16 cellular contexts compared by ENCODE assay signal in the genomic region with DNA sequence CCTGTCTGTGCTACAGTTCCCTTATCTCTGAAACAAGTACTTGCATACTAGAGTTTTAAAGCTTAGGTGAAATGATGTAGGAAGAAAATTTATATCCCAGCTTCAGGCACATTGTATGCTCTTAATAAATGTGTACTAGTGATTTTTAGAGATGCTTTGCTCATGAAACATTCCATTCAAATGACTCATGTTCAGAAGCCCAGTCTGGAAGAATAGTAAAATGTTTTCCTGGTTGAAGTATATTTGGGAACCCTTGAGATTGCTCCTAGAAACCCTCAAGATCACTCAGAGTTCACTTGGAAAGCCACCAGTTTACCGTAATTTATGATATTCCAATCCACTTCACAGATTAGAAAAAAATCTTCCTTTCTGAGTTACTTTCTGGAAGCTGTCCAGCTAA.
"Had no signal": no experiment of that assay in that cellular context is flagged by ENCODE, and none has a peak within 500 bp of the region (broad histone marks: within the 10 kb centered on the region; RNA-seq: fewer than 3 reads in every experiment).

No MANE protein-coding gene starts in this region.

- DNase-seq: activated CD4-positive, alpha-beta T cell treated with anti-CD3 and anti-CD28 coated beads, Interleukin-2, amount 10 ng/mL, durations not matched to agents 7 days and 5 days; activated CD8-positive, alpha-beta memory T cell treated with anti-CD3 and anti-CD28 coated beads for 24 hours; anterior cingulate cortex; dermis blood vessel endothelial cell; islet precursor cell; left ventricle myocardium inferior; mesendoderm; nephron progenitor cell; occipital lobe; right cardiac atrium; small intestine; stimulated activated CD4-positive, alpha-beta T cell treated with anti-CD3 and anti-CD28 coated beads, Interleukin-4, amount 100 ng/mL, for 4 hours; stimulated activated naive CD8-positive, alpha-beta T cell treated with anti-CD3 and anti-CD28 coated beads, Interleukin-15, Interleukin-2, amounts not matched to agents 100 U/mL and 50 U/mL, for 24 hours had no signal

- H3K4me1 Mint-ChIP-seq: activated CD4-positive, alpha-beta T cell treated with anti-CD3 and anti-CD28 coated beads, Interleukin-2, amount 10 ng/mL, durations not matched to agents 7 days and 5 days; nephron progenitor cell had no signal

- H3K4me3 ChIP-seq: breast epithelium, left ventricle myocardium inferior had no signal

- H3K27me3 Mint-ChIP-seq: activated CD4-positive, alpha-beta T cell treated with anti-CD3 and anti-CD28 coated beads, Interleukin-2, amount 10 ng/mL, durations not matched to agents 7 days and 5 days; progenitor cell of endocrine pancreas had no signal

- H3K36me3 Mint-ChIP-seq: type B pancreatic cell had no signal

- H3K4me1 ChIP-seq: breast epithelium, left ventricle myocardium inferior had no signal

- H3K27ac Mint-ChIP-seq: activated CD4-positive, alpha-beta T cell treated with anti-CD3 and anti-CD28 coated beads, Interleukin-2, amount 10 ng/mL, durations not matched to agents 7 days and 5 days; nephron progenitor cell; progenitor cell of endocrine pancreas; type B pancreatic cell had no signal

- H3K27ac ChIP-seq: breast epithelium, left ventricle myocardium inferior had no signal

- H3K9me3 Mint-ChIP-seq: nephron progenitor cell, type B pancreatic cell had no signal

- H3K4me3 Mint-ChIP-seq: activated CD4-positive, alpha-beta T cell treated with anti-CD3 and anti-CD28 coated beads, Interleukin-2, amount 10 ng/mL, durations not matched to agents 7 days and 5 days; nephron progenitor cell; type B pancreatic cell had no signal

- H3K9me3 ChIP-seq: breast epithelium, left ventricle myocardium inferior had no signal

- H3K36me3 ChIP-seq: breast epithelium, left ventricle myocardium inferior had no signal

- H3K27me3 ChIP-seq: breast epithelium had no signal

- ATAC-seq: right cardiac atrium; stimulated activated naive CD8-positive, alpha-beta T cell treated with anti-CD3 and anti-CD28 coated beads, Interleukin-15, Interleukin-2, amounts not matched to agents 100 U/mL and 50 U/mL, for 24 hours had no signal
